In genomic region chr2:127674241-127675209, GRCh38 we compare ENCODE assay signal across 8 cellular contexts. TPM values are rescaled to one million over a fixed set of nuclear protein-coding genes. Genes with fewer than 3 reads are reported as not detected.
A peak's percentile ranks its signal among the peaks of the same experiment; 100 is the strongest.
DNase-seq lines count a peak whose midpoint lies in the region; ATAC-seq, FAIRE-seq and TF ChIP-seq lines count a peak whose summit lies in the region.

No MANE protein-coding gene starts in this region.

- peak overlapping the region in 1 of 6 donors; percentile 58 for H3K27ac Mint-ChIP-seq in immature natural killer cell

- H3K4me1 ChIP-seq in BLaER1 (peaks cover 40% of the 10 kb centered on the region), GM12878 (ENCODE audit: control insufficient read depth, insufficient read depth, low read length) (no peaks in the 10 kb centered on the region)

- TF ChIP-seq RAD21 in Ishikawa (IDR thresholded peaks at IDR 0.05; ENCODE audit: low read depth) (no peak), GM12878 (IDR thresholded peaks at IDR 0.05; ENCODE audit: insufficient read depth, low read depth, low read length) (no peak)

- H3K27me3 Mint-ChIP-seq in immature natural killer cell (ENCODE audit: low read depth in 3 of 3): peaks cover 8 to 35% (median 9%) of the 10 kb centered on the region in 3 donors

- H3K4me3 Mint-ChIP-seq in immature natural killer cell: peak overlapping the region; percentile 35 to 74 (median 74)

- SMC1A ChIA-PET in GM12878 (lab: Charles Lee; ENCODE audit: uncharacterized antibody, unreplicated experiment): interaction anchor here (0.6 kb wide), 1 partner anchor 430 kb away, joined by 3 read pairs; no protein-coding TSS in a partner anchor

- intact Hi-C loops in GM12878 (cut with micrococcal nuclease; ENCODE audit: unreplicated experiment): no loop called here

- in situ Hi-C loops in GM12878 (cut with MboI): no loop called here

- H2AFZ ChIP-seq in GM12878 (ENCODE audit: control insufficient read depth, low read depth, low read length): no peak overlapping the region; the same call in 1 of the 2 replicates

- ATAC-seq in GM12878: peak; percentile 23
- no peak for ATAC-seq in HG03139 (IDR thresholded peaks at IDR 0.05; ENCODE audit: unreplicated experiment)
- no peak for ATAC-seq in HG02571 (IDR thresholded peaks at IDR 0.05; ENCODE audit: unreplicated experiment)

- no peaks in the 10 kb centered on the region for H3K36me3 ChIP-seq in BLaER1
- no peaks in the 10 kb centered on the region for H3K36me3 ChIP-seq in GM12878 (ENCODE audit: control insufficient read depth in 2 of 2, insufficient read depth in 2 of 2, low read length in 1 of 2)

- no peak for TF ChIP-seq EP300 in Ishikawa (IDR thresholded peaks at IDR 0.05; ENCODE audit: borderline replicate concordance)
- no peak for TF ChIP-seq EP300 in GM12878 (IDR thresholded peaks at IDR 0.05; ENCODE audit: borderline replicate concordance in 1 of 2, control insufficient read depth in 1 of 2, low read depth in 2 of 2, low read length in 2 of 2)

- DNase-seq in GM12878 (ENCODE audit: low read depth, low spot score) (no peak), immature natural killer cell (no peak), NCI-H2196 (lab: John Stamatoyannopoulos, UW; ENCODE audit: unreplicated experiment) (no peak)
- peak; percentile 17 for DNase-seq in stimulated activated CD4-positive, alpha-beta T cell treated with anti-CD3 and anti-CD28 coated beads, Interleukin-4, amount 100 ng/mL, for 24 hours

- POLR2A ChIA-PET in GM12878 (lab: Charles Lee): no interaction called here

- H3K4me1 Mint-ChIP-seq in immature natural killer cell: peaks cover 8 to 15% of the 10 kb centered on the region in 2 donors

- H3K27me3 ChIP-seq in BLaER1 (peaks cover 65% of the 10 kb centered on the region), GM12878 (replicated peaks in 1 of 2; ENCODE audit: control insufficient read depth in 2 of 2, insufficient read depth in 2 of 2, low read length in 1 of 2) (peaks cover 9 to 17% of the 10 kb centered on the region in 2 experiments)

- no peaks in the 10 kb centered on the region for H3K9me3 Mint-ChIP-seq in immature natural killer cell

- H3K9ac ChIP-seq in BLaER1: peak overlapping the region; percentile 55; the same call in 1 of the 2 replicates
- H3K9ac ChIP-seq in GM12878 (ENCODE audit: control insufficient read depth, insufficient read depth, low read length): no peak overlapping the region

- no peaks in the 10 kb centered on the region for H3K9me3 ChIP-seq in BLaER1
- no peaks in the 10 kb centered on the region for H3K9me3 ChIP-seq in GM12878 (replicated peaks; ENCODE audit: control insufficient read depth, insufficient read depth, low read length)

- no TSS peak for BruUV-seq in GM12878 (replicated peaks; lab: Mats Ljungman, UMichigan)

- no peak for TF ChIP-seq CTCF in GM12878 (IDR thresholded peaks at IDR 0.05 in 2 of 3, conservative IDR thresholded peaks at IDR 0.05 in 1 of 3; ENCODE audit: control insufficient read depth in 2 of 3, extremely low read depth in 1 of 3, insufficient read depth in 1 of 3, low read depth in 3 of 3, low read length in 3 of 3)

- peaks cover 0 to 5% (median 4%) of the 10 kb centered on the region in 3 donors for H3K36me3 Mint-ChIP-seq in immature natural killer cell

- 4% methylated on average over 61 of the region's 72 CpGs for WGBS in GM12878 (ENCODE audit: insufficient coverage, insufficient replicate concordance, low lambda C conversion rate, missing lambda C conversion rate)

- RAD21 ChIA-PET in GM12878 (lab: Charles Lee; ENCODE audit: unreplicated experiment): no interaction called here

- no peaks in the 10 kb centered on the region for H3K79me2 ChIP-seq in GM12878 (ENCODE audit: control insufficient read depth, insufficient read depth, low read length)

- FAIRE-seq in GM12878 (lab: Jason Lieb, UNC): no peak

- CTCF ChIA-PET in GM12878 (lab: Yijun Ruan, JAX): no interaction called here

- no peak for TF ChIP-seq POLR2A in GM12878 (IDR thresholded peaks at IDR 0.05; ENCODE audit: low read depth, low read length)

- peak overlapping the region; percentile 66 for H3K4me3 ChIP-seq in BLaER1
- H3K4me3 ChIP-seq in GM12878: no peak overlapping the region

- H4K20me1 ChIP-seq in BLaER1: peaks cover 52% of the 10 kb centered on the region
- H4K20me1 ChIP-seq in GM12878 (ENCODE audit: control insufficient read depth, insufficient read depth): 0 out of 2 replicates have a peak, but pooled peaks cover 3% of the 10 kb centered on the region

- H3K27ac ChIP-seq in BLaER1: no peak overlapping the region
- no peak overlapping the region for H3K27ac ChIP-seq in GM12878 (ENCODE audit: control insufficient read depth, insufficient read depth)

- H3K4me2 ChIP-seq in BLaER1 (peak overlapping the region; percentile 96), GM12878 (ENCODE audit: control insufficient read depth, insufficient read depth) (peak overlapping the region; percentile 18; the same call in 1 of the 2 replicates)

TF ChIP-seq in Ishikawa, 13 proteins besides CTCF, POLR2A, EP300 and RAD21 (continues in another document):
- TF ChIP-seq YY1 (IDR thresholded peaks at IDR 0.05; ENCODE audit: low read depth) (no peak), FOXM1 (IDR thresholded peaks at IDR 0.05; ENCODE audit: borderline replicate concordance, low read depth) (no peak)

TF ChIP-seq in GM12878, 131 proteins besides CTCF, POLR2A, EP300 and RAD21:
- TF ChIP-seq SUZ12 (IDR thresholded peaks at IDR 0.05; ENCODE audit: unreplicated experiment) (peak; percentile 63), SRF (IDR thresholded peaks at IDR 0.05; ENCODE audit: low read depth in 2 of 2, low read length in 2 of 2) (0 out of 4 replicates have a peak, but pooled peaks of 1 of the 2 experiments have one; percentile 47), YY1 (IDR thresholded peaks at IDR 0.05; ENCODE audit: low read depth, low read length) (no peak), CEBPB (IDR thresholded peaks at IDR 0.05; ENCODE audit: borderline replicate concordance in 1 of 2, low read depth in 2 of 2, low read length in 2 of 2) (no peak)

RNA-seq across cellular contexts. Expression of gene LIMS2, which starts 0.8 kb away (rescaled TPM):
- 0.50 TPM in 1 of 2 replicates, not detected in the other for total RNA-seq in GM12878 (2013; cell fraction: nucleolus; rRNA removed)
- total RNA-seq in GM12878 (2014; rRNA removed): 0.06 and 0.11 TPM in 2 replicates
- 0.13 TPM in 1 of 2 replicates, not detected in the other for total RNA-seq in GM12878 (2014; rRNA removed; fragmentation: Illumina TruSeq; extraction: Trizol)
- 0.51 and 0.74 TPM in 2 replicates for total RNA-seq in GM12878 (2021)
- polyA plus RNA-seq in GM12878 (2011; ENCODE audit: low read depth): 0.55 TPM
- not detected in 2 replicates for polyA plus RNA-seq in GM12878 (2011; rRNA removed)
- 0.04 and 0.05 TPM in 2 replicates for polyA plus RNA-seq in GM12878 (2011; cell fraction: cytosol; rRNA removed)
- polyA plus RNA-seq in GM12878 (2011; cell fraction: nucleus; rRNA removed): 0.13 TPM in 1 of 2 replicates, not detected in the other
- 0.87 and 1.1 TPM in 2 replicates for polyA plus RNA-seq in GM12878 (2012)
- polyA plus RNA-seq in GM12878 (2014; fragmentation: Illumina TruSeq; extraction: Trizol): 0.19 TPM in 1 of 2 replicates, not detected in the other
- polyA plus RNA-seq in GM12878 (2014; fragmentation: Nextera tagmentation; extraction: Ambion mirVana): under 1 TPM in 1 of 2 experiments, not detected in 1; 0.07 TPM
- polyA plus RNA-seq in GM12878 (2014; rRNA removed): 0.58 and 0.81 TPM in 2 replicates
- polyA plus RNA-seq in GM12878 (2016; fragmentation: Nextera tagmentation; extraction: Ambion mirVana): under 1 TPM; 0.14 to 0.19 TPM
- 0.29 TPM in 1 of 2 replicates, not detected in the other for polyA minus RNA-seq in GM12878 (2011; rRNA and poly(A)+ RNA removed)
- not detected in 2 replicates for polyA minus RNA-seq in GM12878 (2011; cell fraction: cytosol; rRNA and poly(A)+ RNA removed)
- polyA minus RNA-seq in GM12878 (2011; cell fraction: nucleus; rRNA and poly(A)+ RNA removed): not detected in 2 replicates
- polyA plus RNA-seq in immature natural killer cell: under 1 TPM in 1 of 3 donors, not detected in 2; 0.40 TPM

RNA-seq across cellular contexts. Expression of gene SFT2D3, which starts 26.8 kb away (rescaled TPM):
- total RNA-seq in GM12878 (2013; cell fraction: nucleolus; rRNA removed): 9.5 and 11.1 TPM in 2 replicates
- total RNA-seq in GM12878 (2014; rRNA removed) (8.4 and 9.3 TPM in 2 replicates), GM12878 (2014; rRNA removed; fragmentation: Illumina TruSeq; extraction: Trizol) (5.4 and 5.5 TPM in 2 replicates), GM12878 (2021) (6.2 and 6.5 TPM in 2 replicates)
- polyA plus RNA-seq in GM12878 (2011; ENCODE audit: low read depth): not detected
- polyA plus RNA-seq in GM12878 (2011; rRNA removed) (4.2 and 5.9 TPM in 2 replicates), GM12878 (2014; fragmentation: Illumina TruSeq; extraction: Trizol) (6.6 and 7.4 TPM in 2 replicates), GM12878 (2014; fragmentation: Nextera tagmentation; extraction: Ambion mirVana) (not detected), GM12878 (2014; rRNA removed) (6.6 and 6.8 TPM in 2 replicates), GM12878 (2016; fragmentation: Nextera tagmentation; extraction: Ambion mirVana) (not detected), immature natural killer cell (1 to 10 TPM in 2 of 3 donors, not detected in 1; 1.3 to 3.4 TPM)
- polyA plus RNA-seq in GM12878 (2011; cell fraction: cytosol; rRNA removed): 2.9 and 3.2 TPM in 2 replicates
- polyA plus RNA-seq in GM12878 (2011; cell fraction: nucleus; rRNA removed): 4.4 and 4.8 TPM in 2 replicates
- polyA plus RNA-seq in GM12878 (2012): not detected in 2 replicates
- 3.9 and 5.7 TPM in 2 replicates for polyA minus RNA-seq in GM12878 (2011; rRNA and poly(A)+ RNA removed)
- polyA minus RNA-seq in GM12878 (2011; cell fraction: cytosol; rRNA and poly(A)+ RNA removed): 1.7 and 2.0 TPM in 2 replicates
- polyA minus RNA-seq in GM12878 (2011; cell fraction: nucleus; rRNA and poly(A)+ RNA removed): 6.4 and 9.9 TPM in 2 replicates

RNA-seq across cellular contexts. Expression of gene GPR17, which starts 28.6 kb away (rescaled TPM):
- not detected in 2 replicates for total RNA-seq in GM12878 (2013; cell fraction: nucleolus; rRNA removed)
- total RNA-seq in GM12878 (2014; rRNA removed): not detected in 2 replicates
- total RNA-seq in GM12878 (2014; rRNA removed; fragmentation: Illumina TruSeq; extraction: Trizol): not detected in 2 replicates
- total RNA-seq in GM12878 (2021): not detected in 2 replicates
- polyA plus RNA-seq in GM12878 (2011; ENCODE audit: low read depth): not detected
- not detected in 2 replicates for polyA plus RNA-seq in GM12878 (2011; rRNA removed)
- not detected in 2 replicates for polyA plus RNA-seq in GM12878 (2011; cell fraction: cytosol; rRNA removed)
- polyA plus RNA-seq in GM12878 (2011; cell fraction: nucleus; rRNA removed): not detected in 2 replicates
- not detected in 2 replicates for polyA plus RNA-seq in GM12878 (2012)
- polyA plus RNA-seq in GM12878 (2014; fragmentation: Illumina TruSeq; extraction: Trizol): not detected in 2 replicates
- polyA plus RNA-seq in GM12878 (2014; fragmentation: Nextera tagmentation; extraction: Ambion mirVana): not detected
- polyA plus RNA-seq in GM12878 (2014; rRNA removed): not detected in 2 replicates
- polyA plus RNA-seq in GM12878 (2016; fragmentation: Nextera tagmentation; extraction: Ambion mirVana): not detected
- not detected in 2 replicates for polyA minus RNA-seq in GM12878 (2011; rRNA and poly(A)+ RNA removed)
- not detected in 2 replicates for polyA minus RNA-seq in GM12878 (2011; cell fraction: cytosol; rRNA and poly(A)+ RNA removed)
- polyA minus RNA-seq in GM12878 (2011; cell fraction: nucleus; rRNA and poly(A)+ RNA removed): not detected in 2 replicates
- not detected for polyA plus RNA-seq in immature natural killer cell
